In the genomic region with DNA sequence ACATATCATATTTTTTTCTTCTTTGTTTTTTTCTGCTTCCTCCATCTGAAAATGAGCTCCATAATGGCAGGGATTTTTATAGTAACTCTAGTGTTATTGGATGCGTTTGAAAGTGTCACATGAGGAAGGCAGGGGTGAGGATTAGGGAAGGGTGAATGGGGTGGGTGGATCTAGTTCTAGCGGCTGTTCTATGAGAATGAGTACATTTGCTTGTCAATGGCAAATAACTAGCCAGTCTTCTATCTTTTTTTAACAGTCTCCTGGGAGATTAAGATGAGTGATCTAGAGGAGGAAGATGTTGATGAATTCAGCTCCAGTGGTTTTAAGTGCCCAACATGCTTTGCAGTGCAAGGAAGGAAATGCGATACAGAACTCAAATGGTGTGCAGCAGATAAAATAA, we compare ENCODE assay signal across 27 cellular contexts.
"Had no signal": no experiment of that assay in that cellular context is flagged by ENCODE, and none has a peak within 500 bp of the region (broad histone marks: within the 10 kb centered on the region; RNA-seq: fewer than 3 reads in every experiment).

No MANE protein-coding gene starts in this region.

- H3K36me3 Mint-ChIP-seq: activated naive CD8-positive, alpha-beta T cell treated with anti-CD3 and anti-CD28 coated beads for 36 hours; brain; naive thymus-derived CD8-positive, alpha-beta T cell; type B pancreatic cell had no signal

- H3K9me3 Mint-ChIP-seq: activated naive CD8-positive, alpha-beta T cell treated with anti-CD3 and anti-CD28 coated beads for 36 hours had no signal

- DNase-seq: activated CD4-positive, alpha-beta T cell treated with anti-CD3 and anti-CD28 coated beads, Interleukin-2, amount 50 U/mL, for 4 hours; activated CD4-positive, CD25-positive, alpha-beta regulatory T cell; activated naive CD4-positive, alpha-beta T cell; activated naive CD8-positive, alpha-beta T cell treated with anti-CD3 and anti-CD28 coated beads for 36 hours; activated T-cell treated with anti-CD3 and anti-CD28 coated beads for 4 hours; activated T-cell treated with anti-CD3 and anti-CD28 coated beads, Interleukin-2, amount 50 U/mL, for 72 hours; aorta; cerebellar nuclear complex; effector memory CD8-positive, alpha-beta T cell; gastrocnemius medialis; glutamatergic neuron; midbrain; naive thymus-derived CD8-positive, alpha-beta T cell; occipital lobe; stimulated activated CD4-positive, alpha-beta T cell treated with anti-CD3 and anti-CD28 coated beads, Interleukin-15, amount 100 ng/mL, for 24 hours; stimulated activated CD4-positive, alpha-beta T cell treated with anti-CD3 and anti-CD28 coated beads, Interleukin-2, amount 100 ng/mL, for 24 hours; stimulated activated naive CD4-positive, alpha-beta T cell treated with Interleukin-2 at 50 U/mL for 16 hours had no signal

- H3K27ac ChIP-seq: adrenal gland, cardiac muscle cell, colonic mucosa, gastrocnemius medialis, parathyroid adenoma, right atrium auricular region, thoracic aorta had no signal

- H3K9me3 ChIP-seq: adrenal gland, colonic mucosa, gastrocnemius medialis, right atrium auricular region, thoracic aorta had no signal

- H3K36me3 ChIP-seq: adrenal gland, cardiac muscle cell, colonic mucosa, gastrocnemius medialis, right atrium auricular region, thoracic aorta had no signal

- H3K4me3 ChIP-seq: adrenal gland, cardiac muscle cell, colonic mucosa, gastrocnemius medialis, right atrium auricular region, thoracic aorta had no signal

- H3K27me3 ChIP-seq: adrenal gland, cardiac muscle cell, colonic mucosa, gastrocnemius medialis, right atrium auricular region had no signal

- H3K27ac Mint-ChIP-seq: activated CD4-positive, alpha-beta T cell treated with anti-CD3 and anti-CD28 coated beads for 36 hours; activated naive CD8-positive, alpha-beta T cell treated with anti-CD3 and anti-CD28 coated beads for 36 hours; activated T-cell treated with anti-CD3 and anti-CD28 coated beads, Interleukin-2, amount 50 U/mL, for 72 hours; brain; effector memory CD8-positive, alpha-beta T cell; naive thymus-derived CD8-positive, alpha-beta T cell; type B pancreatic cell had no signal

- H3K27me3 Mint-ChIP-seq: type B pancreatic cell had no signal

- H3K9ac ChIP-seq: parathyroid adenoma had no signal

- H3K4me1 ChIP-seq: adrenal gland, colonic mucosa, gastrocnemius medialis, parathyroid adenoma, right atrium auricular region had no signal

- ATAC-seq: activated CD4-positive, alpha-beta T cell treated with anti-CD3 and anti-CD28 coated beads for 36 hours; activated T-cell treated with anti-CD3 and anti-CD28 coated beads, Interleukin-2, amount 50 U/mL, for 72 hours; effector memory CD8-positive, alpha-beta T cell; naive thymus-derived CD8-positive, alpha-beta T cell had no signal

- H3K4me3 Mint-ChIP-seq: activated CD4-positive, alpha-beta T cell treated with anti-CD3 and anti-CD28 coated beads for 36 hours; activated naive CD8-positive, alpha-beta T cell treated with anti-CD3 and anti-CD28 coated beads for 36 hours; activated T-cell treated with anti-CD3 and anti-CD28 coated beads, Interleukin-2, amount 50 U/mL, for 72 hours; brain; effector memory CD8-positive, alpha-beta T cell; naive thymus-derived CD8-positive, alpha-beta T cell; neural crest cell; type B pancreatic cell had no signal

- H3K4me1 Mint-ChIP-seq: activated CD4-positive, alpha-beta T cell treated with anti-CD3 and anti-CD28 coated beads for 36 hours; activated naive CD8-positive, alpha-beta T cell treated with anti-CD3 and anti-CD28 coated beads for 36 hours; brain; neural crest cell had no signal
